Comparison of ENCODE assay signal across 1 cellular context in the genomic region with DNA sequence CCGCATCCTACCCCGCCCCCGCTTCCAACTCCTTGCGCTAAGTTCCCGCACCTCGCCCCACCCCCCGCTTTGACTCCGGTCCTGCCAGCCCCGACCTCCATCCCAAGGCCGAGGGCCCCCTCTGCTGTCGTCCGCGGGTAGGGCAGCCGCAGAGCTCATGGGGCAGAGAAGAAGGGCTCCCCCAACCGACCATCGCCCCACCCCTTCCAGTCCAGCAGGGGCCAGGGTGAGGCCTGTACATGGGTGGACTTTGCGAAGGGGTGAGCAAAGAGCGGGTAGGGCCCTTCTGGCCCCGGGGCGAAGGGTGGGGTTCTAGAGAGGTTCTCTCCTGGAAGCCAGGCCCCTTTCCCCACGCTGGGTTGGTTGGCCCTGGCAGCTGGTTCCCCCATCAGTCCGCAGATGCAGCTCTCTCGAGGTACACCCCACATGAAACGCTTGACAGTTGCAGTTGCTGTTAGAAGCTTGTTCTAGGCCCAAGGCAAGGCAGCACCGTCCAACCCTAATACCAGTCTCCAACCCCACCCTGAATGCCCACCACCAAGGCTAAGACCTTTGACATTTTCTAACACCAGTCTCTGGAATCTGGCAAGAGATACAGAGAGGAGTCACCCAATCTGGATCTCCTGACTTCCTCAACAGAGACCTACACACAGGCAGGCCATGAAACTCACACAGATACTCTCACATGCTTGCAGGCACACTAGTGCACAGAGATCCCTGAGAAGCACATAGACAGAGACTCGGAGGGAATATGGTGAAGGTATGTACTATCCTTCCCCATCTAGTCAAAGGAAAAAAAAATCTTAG.
TF ChIP-seq lines count a peak whose summit lies in the region.

No MANE protein-coding gene starts in this region.

TF ChIP-seq in HepG2, 621 proteins besides CTCF, POLR2A, EP300 and RAD21 (continued from another document and continues in another):
- TF ChIP-seq ZNF552 (CRISPR knock-in tag; IDR thresholded peaks at IDR 0.05; ENCODE audit: borderline replicate concordance), result no peak
- no peak for TF ChIP-seq ZNF251 (CRISPR knock-in tag; IDR thresholded peaks at IDR 0.05)
- TF ChIP-seq ARNT2 (CRISPR knock-in tag; IDR thresholded peaks at IDR 0.05; ENCODE audit: low read depth), result 0 out of 2 replicates have a peak, but pooled peaks have one; percentile 25
- peak; percentile 70; the same call in 1 of the 2 replicates for TF ChIP-seq MAZ (IDR thresholded peaks at IDR 0.05; ENCODE audit: borderline replicate concordance, low read depth, low read length)
- peak; percentile 63; the same call in 1 of the 2 replicates for TF ChIP-seq MAZ (CRISPR knock-in tag; IDR thresholded peaks at IDR 0.05; ENCODE audit: low read depth)
- no peak for TF ChIP-seq ZFP1 (CRISPR knock-in tag; IDR thresholded peaks at IDR 0.05)
- TF ChIP-seq ZNF225 (CRISPR knock-in tag; IDR thresholded peaks at IDR 0.05), result no peak
- TF ChIP-seq HMGA1 (CRISPR knock-in tag; conservative IDR thresholded peaks at IDR 0.05), result no peak
- TF ChIP-seq ZNF878 (CRISPR knock-in tag; IDR thresholded peaks at IDR 0.05), result no peak
- TF ChIP-seq, protein P1, sequence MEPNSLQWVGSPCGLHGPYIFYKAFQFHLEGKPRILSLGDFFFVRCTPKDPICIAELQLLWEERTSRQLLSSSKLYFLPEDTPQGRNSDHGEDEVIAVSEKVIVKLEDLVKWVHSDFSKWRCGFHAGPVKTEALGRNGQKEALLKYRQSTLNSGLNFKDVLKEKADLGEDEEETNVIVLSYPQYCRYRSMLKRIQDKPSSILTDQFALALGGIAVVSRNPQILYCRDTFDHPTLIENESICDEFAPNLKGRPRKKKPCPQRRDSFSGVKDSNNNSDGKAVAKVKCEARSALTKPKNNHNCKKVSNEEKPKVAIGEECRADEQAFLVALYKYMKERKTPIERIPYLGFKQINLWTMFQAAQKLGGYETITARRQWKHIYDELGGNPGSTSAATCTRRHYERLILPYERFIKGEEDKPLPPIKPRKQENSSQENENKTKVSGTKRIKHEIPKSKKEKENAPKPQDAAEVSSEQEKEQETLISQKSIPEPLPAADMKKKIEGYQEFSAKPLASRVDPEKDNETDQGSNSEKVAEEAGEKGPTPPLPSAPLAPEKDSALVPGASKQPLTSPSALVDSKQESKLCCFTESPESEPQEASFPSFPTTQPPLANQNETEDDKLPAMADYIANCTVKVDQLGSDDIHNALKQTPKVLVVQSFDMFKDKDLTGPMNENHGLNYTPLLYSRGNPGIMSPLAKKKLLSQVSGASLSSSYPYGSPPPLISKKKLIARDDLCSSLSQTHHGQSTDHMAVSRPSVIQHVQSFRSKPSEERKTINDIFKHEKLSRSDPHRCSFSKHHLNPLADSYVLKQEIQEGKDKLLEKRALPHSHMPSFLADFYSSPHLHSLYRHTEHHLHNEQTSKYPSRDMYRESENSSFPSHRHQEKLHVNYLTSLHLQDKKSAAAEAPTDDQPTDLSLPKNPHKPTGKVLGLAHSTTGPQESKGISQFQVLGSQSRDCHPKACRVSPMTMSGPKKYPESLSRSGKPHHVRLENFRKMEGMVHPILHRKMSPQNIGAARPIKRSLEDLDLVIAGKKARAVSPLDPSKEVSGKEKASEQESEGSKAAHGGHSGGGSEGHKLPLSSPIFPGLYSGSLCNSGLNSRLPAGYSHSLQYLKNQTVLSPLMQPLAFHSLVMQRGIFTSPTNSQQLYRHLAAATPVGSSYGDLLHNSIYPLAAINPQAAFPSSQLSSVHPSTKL (CRISPR knock-in tag; IDR thresholded peaks at IDR 0.05), result no peak
- no peak for TF ChIP-seq MEIS1 (CRISPR knock-in tag; IDR thresholded peaks at IDR 0.05; ENCODE audit: borderline replicate concordance)
- no peak for TF ChIP-seq LCORL (IDR thresholded peaks at IDR 0.05)
- TF ChIP-seq LCORL (CRISPR knock-in tag; IDR thresholded peaks at IDR 0.05), result 0 out of 2 replicates have a peak, but pooled peaks have one; percentile 31
- TF ChIP-seq, protein P2, sequence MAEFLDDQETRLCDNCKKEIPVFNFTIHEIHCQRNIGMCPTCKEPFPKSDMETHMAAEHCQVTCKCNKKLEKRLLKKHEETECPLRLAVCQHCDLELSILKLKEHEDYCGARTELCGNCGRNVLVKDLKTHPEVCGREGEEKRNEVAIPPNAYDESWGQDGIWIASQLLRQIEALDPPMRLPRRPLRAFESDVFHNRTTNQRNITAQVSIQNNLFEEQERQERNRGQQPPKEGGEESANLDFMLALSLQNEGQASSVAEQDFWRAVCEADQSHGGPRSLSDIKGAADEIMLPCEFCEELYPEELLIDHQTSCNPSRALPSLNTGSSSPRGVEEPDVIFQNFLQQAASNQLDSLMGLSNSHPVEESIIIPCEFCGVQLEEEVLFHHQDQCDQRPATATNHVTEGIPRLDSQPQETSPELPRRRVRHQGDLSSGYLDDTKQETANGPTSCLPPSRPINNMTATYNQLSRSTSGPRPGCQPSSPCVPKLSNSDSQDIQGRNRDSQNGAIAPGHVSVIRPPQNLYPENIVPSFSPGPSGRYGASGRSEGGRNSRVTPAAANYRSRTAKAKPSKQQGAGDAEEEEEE (CRISPR knock-in tag; IDR thresholded peaks at IDR 0.05; ENCODE audit: borderline replicate concordance), result no peak
- TF ChIP-seq ZNF556 (CRISPR knock-in tag; IDR thresholded peaks at IDR 0.05; ENCODE audit: borderline replicate concordance), result 0 out of 2 replicates have a peak, but pooled peaks have one; percentile 52
- TF ChIP-seq, protein P3, sequence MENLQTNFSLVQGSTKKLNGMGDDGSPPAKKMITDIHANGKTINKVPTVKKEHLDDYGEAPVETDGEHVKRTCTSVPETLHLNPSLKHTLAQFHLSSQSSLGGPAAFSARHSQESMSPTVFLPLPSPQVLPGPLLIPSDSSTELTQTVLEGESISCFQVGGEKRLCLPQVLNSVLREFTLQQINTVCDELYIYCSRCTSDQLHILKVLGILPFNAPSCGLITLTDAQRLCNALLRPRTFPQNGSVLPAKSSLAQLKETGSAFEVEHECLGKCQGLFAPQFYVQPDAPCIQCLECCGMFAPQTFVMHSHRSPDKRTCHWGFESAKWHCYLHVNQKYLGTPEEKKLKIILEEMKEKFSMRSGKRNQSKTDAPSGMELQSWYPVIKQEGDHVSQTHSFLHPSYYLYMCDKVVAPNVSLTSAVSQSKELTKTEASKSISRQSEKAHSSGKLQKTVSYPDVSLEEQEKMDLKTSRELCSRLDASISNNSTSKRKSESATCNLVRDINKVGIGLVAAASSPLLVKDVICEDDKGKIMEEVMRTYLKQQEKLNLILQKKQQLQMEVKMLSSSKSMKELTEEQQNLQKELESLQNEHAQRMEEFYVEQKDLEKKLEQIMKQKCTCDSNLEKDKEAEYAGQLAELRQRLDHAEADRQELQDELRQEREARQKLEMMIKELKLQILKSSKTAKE (CRISPR knock-in tag; IDR thresholded peaks at IDR 0.05; ENCODE audit: borderline replicate concordance), result peak; percentile 44; the same call in 1 of the 2 replicates
- TF ChIP-seq, protein P4, sequence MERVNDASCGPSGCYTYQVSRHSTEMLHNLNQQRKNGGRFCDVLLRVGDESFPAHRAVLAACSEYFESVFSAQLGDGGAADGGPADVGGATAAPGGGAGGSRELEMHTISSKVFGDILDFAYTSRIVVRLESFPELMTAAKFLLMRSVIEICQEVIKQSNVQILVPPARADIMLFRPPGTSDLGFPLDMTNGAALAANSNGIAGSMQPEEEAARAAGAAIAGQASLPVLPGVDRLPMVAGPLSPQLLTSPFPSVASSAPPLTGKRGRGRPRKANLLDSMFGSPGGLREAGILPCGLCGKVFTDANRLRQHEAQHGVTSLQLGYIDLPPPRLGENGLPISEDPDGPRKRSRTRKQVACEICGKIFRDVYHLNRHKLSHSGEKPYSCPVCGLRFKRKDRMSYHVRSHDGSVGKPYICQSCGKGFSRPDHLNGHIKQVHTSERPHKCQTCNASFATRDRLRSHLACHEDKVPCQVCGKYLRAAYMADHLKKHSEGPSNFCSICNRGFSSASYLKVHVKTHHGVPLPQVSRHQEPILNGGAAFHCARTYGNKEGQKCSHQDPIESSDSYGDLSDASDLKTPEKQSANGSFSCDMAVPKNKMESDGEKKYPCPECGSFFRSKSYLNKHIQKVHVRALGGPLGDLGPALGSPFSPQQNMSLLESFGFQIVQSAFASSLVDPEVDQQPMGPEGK (CRISPR knock-in tag; IDR thresholded peaks at IDR 0.05), result peak; percentile 86
- no peak for TF ChIP-seq ZNF678 (CRISPR knock-in tag; IDR thresholded peaks at IDR 0.05)
- TF ChIP-seq SOX13 (IDR thresholded peaks at IDR 0.05), result no peak
- TF ChIP-seq SOX13 (CRISPR knock-in tag; conservative IDR thresholded peaks at IDR 0.05 in 1 of 2, IDR thresholded peaks at IDR 0.05 in 1 of 2), result peak in 1 of 2 experiments; percentile 23; a peak in 1 of 4 replicates
- TF ChIP-seq HOXA7 (CRISPR knock-in tag; IDR thresholded peaks at IDR 0.05), result no peak
- peak; percentile 52; the same call in 1 of the 2 replicates for TF ChIP-seq SP4 (CRISPR knock-in tag; IDR thresholded peaks at IDR 0.05)
- TF ChIP-seq ZNF331 (CRISPR knock-in tag; IDR thresholded peaks at IDR 0.05), result peak; percentile 41; the same call in 1 of the 2 replicates
- TF ChIP-seq RFX1 (IDR thresholded peaks at IDR 0.05), result no peak
- TF ChIP-seq ZFP36L1 (CRISPR knock-in tag; IDR thresholded peaks at IDR 0.05), result no peak
- peak; percentile 29; the same call in 1 of the 3 replicates for TF ChIP-seq MXI1 (IDR thresholded peaks at IDR 0.05; ENCODE audit: borderline replicate concordance, low read depth, low read length)
- TF ChIP-seq, protein P5, sequence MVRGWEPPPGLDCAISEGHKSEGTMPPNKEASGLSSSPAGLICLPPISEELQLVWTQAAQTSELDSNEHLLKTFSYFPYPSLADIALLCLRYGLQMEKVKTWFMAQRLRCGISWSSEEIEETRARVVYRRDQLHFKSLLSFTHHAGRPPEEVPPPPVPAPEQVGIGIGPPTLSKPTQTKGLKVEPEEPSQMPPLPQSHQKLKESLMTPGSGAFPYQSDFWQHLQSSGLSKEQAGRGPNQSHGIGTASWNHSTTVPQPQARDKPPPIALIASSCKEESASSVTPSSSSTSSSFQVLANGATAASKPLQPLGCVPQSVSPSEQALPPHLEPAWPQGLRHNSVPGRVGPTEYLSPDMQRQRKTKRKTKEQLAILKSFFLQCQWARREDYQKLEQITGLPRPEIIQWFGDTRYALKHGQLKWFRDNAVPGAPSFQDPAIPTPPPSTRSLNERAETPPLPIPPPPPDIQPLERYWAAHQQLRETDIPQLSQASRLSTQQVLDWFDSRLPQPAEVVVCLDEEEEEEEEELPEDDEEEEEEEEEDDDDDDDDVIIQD (CRISPR knock-in tag; IDR thresholded peaks at IDR 0.05; ENCODE audit: low read depth), result no peak
- TF ChIP-seq TBX2 (CRISPR knock-in tag; IDR thresholded peaks at IDR 0.05; ENCODE audit: borderline replicate concordance), result peak; percentile 26; the same call in 1 of the 2 replicates
- TF ChIP-seq SP1 (IDR thresholded peaks at IDR 0.05), result no peak
- 0 out of 2 replicates have a peak, but pooled peaks have one; percentile 26 for TF ChIP-seq SP1 (CRISPR knock-in tag; IDR thresholded peaks at IDR 0.05)
- TF ChIP-seq KLF12 (CRISPR knock-in tag; IDR thresholded peaks at IDR 0.05; ENCODE audit: borderline replicate concordance), result no peak
- TF ChIP-seq, protein P6, sequence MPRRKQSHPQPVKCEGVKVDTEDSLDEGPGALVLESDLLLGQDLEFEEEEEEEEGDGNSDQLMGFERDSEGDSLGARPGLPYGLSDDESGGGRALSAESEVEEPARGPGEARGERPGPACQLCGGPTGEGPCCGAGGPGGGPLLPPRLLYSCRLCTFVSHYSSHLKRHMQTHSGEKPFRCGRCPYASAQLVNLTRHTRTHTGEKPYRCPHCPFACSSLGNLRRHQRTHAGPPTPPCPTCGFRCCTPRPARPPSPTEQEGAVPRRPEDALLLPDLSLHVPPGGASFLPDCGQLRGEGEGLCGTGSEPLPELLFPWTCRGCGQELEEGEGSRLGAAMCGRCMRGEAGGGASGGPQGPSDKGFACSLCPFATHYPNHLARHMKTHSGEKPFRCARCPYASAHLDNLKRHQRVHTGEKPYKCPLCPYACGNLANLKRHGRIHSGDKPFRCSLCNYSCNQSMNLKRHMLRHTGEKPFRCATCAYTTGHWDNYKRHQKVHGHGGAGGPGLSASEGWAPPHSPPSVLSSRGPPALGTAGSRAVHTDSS (CRISPR knock-in tag; conservative IDR thresholded peaks at IDR 0.05), result no peak
- TF ChIP-seq YY1 (IDR thresholded peaks at IDR 0.05; ENCODE audit: insufficient read depth, insufficient replicate concordance, low read depth, low read length), result peak; percentile 42
- no peak for TF ChIP-seq CREB1 (IDR thresholded peaks at IDR 0.05)
- peak; percentile 4; the same call in 1 of the 2 replicates for TF ChIP-seq CREB1 (CRISPR knock-in tag; IDR thresholded peaks at IDR 0.05)
- TF ChIP-seq ELF1 (CRISPR knock-in tag; IDR thresholded peaks at IDR 0.05), result no peak
- no peak for TF ChIP-seq MAFF (IDR thresholded peaks at IDR 0.05; ENCODE audit: low read depth, low read length)
- TF ChIP-seq, protein P7, sequence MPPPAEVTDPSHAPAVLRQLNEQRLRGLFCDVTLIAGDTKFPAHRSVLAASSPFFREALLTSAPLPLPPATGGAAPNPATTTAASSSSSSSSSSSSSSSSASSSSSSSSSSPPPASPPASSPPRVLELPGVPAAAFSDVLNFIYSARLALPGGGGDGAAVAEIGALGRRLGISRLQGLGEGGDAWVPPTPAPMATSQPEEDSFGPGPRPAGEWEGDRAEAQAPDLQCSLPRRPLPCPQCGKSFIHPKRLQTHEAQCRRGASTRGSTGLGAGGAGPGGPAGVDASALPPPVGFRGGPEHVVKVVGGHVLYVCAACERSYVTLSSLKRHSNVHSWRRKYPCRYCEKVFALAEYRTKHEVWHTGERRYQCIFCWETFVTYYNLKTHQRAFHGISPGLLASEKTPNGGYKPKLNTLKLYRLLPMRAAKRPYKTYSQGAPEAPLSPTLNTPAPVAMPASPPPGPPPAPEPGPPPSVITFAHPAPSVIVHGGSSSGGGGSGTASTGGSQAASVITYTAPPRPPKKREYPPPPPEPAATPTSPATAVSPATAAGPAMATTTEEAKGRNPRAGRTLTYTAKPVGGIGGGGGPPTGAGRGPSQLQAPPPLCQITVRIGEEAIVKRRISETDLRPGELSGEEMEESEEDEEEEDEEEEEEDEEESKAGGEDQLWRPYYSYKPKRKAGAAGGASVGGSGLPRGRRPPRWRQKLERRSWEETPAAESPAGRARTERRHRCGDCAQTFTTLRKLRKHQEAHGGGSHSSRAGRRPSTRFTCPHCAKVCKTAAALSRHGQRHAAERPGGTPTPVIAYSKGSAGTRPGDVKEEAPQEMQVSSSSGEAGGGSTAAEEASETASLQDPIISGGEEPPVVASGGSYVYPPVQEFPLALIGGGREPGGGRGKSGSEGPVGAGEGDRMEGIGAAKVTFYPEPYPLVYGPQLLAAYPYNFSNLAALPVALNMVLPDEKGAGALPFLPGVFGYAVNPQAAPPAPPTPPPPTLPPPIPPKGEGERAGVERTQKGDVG (CRISPR knock-in tag; IDR thresholded peaks at IDR 0.05; ENCODE audit: borderline replicate concordance), result no peak
